ENCODE assay signal across 20 cellular contexts in the genomic region with DNA sequence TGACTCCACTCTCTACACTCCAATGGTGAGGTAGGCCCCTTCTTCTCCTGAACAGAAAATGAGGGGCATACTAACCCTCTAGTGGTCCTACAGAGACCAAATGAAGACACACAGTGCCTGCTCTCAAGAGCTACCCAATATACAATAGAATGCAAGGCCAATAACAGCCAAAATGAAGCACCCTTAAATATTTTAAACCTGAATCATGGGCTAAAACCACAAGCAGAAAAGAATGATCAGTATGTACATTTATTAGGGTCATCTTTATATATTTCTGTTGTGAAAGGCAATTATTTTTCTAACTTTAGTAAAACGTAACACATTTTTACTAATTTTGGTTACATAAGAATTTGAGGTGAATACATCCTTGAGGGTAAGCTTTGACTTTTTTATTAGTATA. TPM values are rescaled to one million over a fixed set of nuclear protein-coding genes. Genes with fewer than 3 reads are reported as not detected.
DNase-seq lines count a peak whose midpoint lies in the region; ATAC-seq and TF ChIP-seq lines count a peak whose summit lies in the region.
"Had no signal": no experiment of that assay in that cellular context is flagged by ENCODE, and none has a peak within 500 bp of the region (broad histone marks: within the 10 kb centered on the region; RNA-seq: fewer than 3 reads in every experiment).

No MANE protein-coding gene starts in this region.

- H3K27ac Mint-ChIP-seq in CD4-positive, alpha-beta T cell: no peak overlapping the region
- H3K27ac Mint-ChIP-seq: activated CD4-positive, alpha-beta T cell treated with anti-CD3 and anti-CD28 coated beads for 36 hours; CD8-positive, alpha-beta memory T cell; stimulated activated naive CD8-positive, alpha-beta T cell treated with anti-CD3 and anti-CD28 coated beads, Interleukin-15, amount 100 ng/mL, for 72 hours had no signal

- no peaks in the 10 kb centered on the region for H3K36me3 ChIP-seq in transverse colon
- H3K36me3 ChIP-seq: esophagus squamous epithelium had no signal

- POLR2A ChIA-PET in CD4-positive, alpha-beta T cell (lab: Charles Lee): no interaction called here

- no peaks in the 10 kb centered on the region for H3K9me3 Mint-ChIP-seq in CD4-positive, alpha-beta T cell
- H3K9me3 Mint-ChIP-seq: brain; CD8-positive, alpha-beta memory T cell; neural crest cell; stimulated activated naive CD8-positive, alpha-beta T cell treated with anti-CD3 and anti-CD28 coated beads, Interleukin-15, amount 100 ng/mL, for 72 hours had no signal

- no peak overlapping the region for H3K27ac ChIP-seq in transverse colon
- no peak overlapping the region for H3K27ac ChIP-seq in CD4-positive, alpha-beta T cell (ENCODE audit: low read depth, low read length)
- H3K27ac ChIP-seq: esophagus squamous epithelium had no signal

- no peaks in the 10 kb centered on the region for H3K4me1 Mint-ChIP-seq in CD4-positive, alpha-beta T cell (ENCODE audit: low read depth)
- H3K4me1 Mint-ChIP-seq: activated CD4-positive, alpha-beta T cell treated with anti-CD3 and anti-CD28 coated beads for 36 hours; CD8-positive, alpha-beta memory T cell; stimulated activated naive CD8-positive, alpha-beta T cell treated with anti-CD3 and anti-CD28 coated beads, Interleukin-15, amount 100 ng/mL, for 72 hours had no signal

- DNase-seq in A172 (ENCODE audit: low spot score): peak; percentile 64
- DNase-seq in HT1080 (ENCODE audit: low read depth): peak; percentile 46
- DNase-seq in astrocyte of the spinal cord (ENCODE audit: low read depth, low spot score): peak; percentile 60
- peak; percentile 33 for DNase-seq in foreskin melanocyte
- no peak for DNase-seq in transverse colon
- DNase-seq in CD4-positive, alpha-beta T cell: no peak
- DNase-seq in left colon: no peak
- DNase-seq: 8988T; activated CD4-positive, alpha-beta T cell treated with anti-CD3 and anti-CD28 coated beads for 36 hours; activated naive CD4-positive, alpha-beta T cell; CD8-positive, alpha-beta memory T cell; DMS79 treated with DMSO at 0.1 percent for 48 hours; esophagus squamous epithelium; NCI-H446 treated with DMSO at 0.1 percent for 48 hours; SHP77 treated with DMSO at 0.1 percent for 48 hours; stimulated activated CD4-positive, alpha-beta T cell treated with anti-CD3 and anti-CD28 coated beads, Interleukin-15, amount 100 ng/mL, for 24 hours; stimulated activated naive CD8-positive, alpha-beta T cell treated with anti-CD3 and anti-CD28 coated beads, Interleukin-15, amount 100 ng/mL, for 72 hours had no signal

- H3K4me1 ChIP-seq in transverse colon: peaks cover 0 to 9% (median 0%) of the 10 kb centered on the region in 4 donors

- intact Hi-C loops in transverse colon (cut with DNase I; ENCODE audit: low total_unique reads): no loop called here
- intact Hi-C loops in CD4-positive, alpha-beta T cell (cut with DNase I, micrococcal nuclease): no loop called here
- intact Hi-C loops in left colon (cut with DNase I, micrococcal nuclease): no loop called here

- WGBS in transverse colon (ENCODE audit: low coverage in 1 of 2), 2 donors: 71 to 85% methylated on average over 1 of the region's 1 CpG

- no peak for ATAC-seq in HG02623 (IDR thresholded peaks at IDR 0.05; ENCODE audit: unreplicated experiment)
- no peak for ATAC-seq in CD4-positive, alpha-beta T cell (ENCODE audit: poor library complexity)
- no peak for ATAC-seq in left colon
- ATAC-seq: activated CD4-positive, alpha-beta T cell treated with anti-CD3 and anti-CD28 coated beads for 36 hours; stimulated activated naive CD8-positive, alpha-beta T cell treated with anti-CD3 and anti-CD28 coated beads, Interleukin-15, amount 100 ng/mL, for 72 hours had no signal

- in situ Hi-C loops in astrocyte of the spinal cord (cut with HindIII; ENCODE audit: low sequenced_read_pairs): no loop called here
- in situ Hi-C loops in transverse colon (cut with MboI; ENCODE audit: low pct_ligation_motif_present in 1 of 4, low pct_unique_long_range_greater_than_20kb in 1 of 4, low sequenced_read_pairs in 3 of 4): no loop called here

- no peaks in the 10 kb centered on the region for H3K9me3 ChIP-seq in transverse colon
- no peaks in the 10 kb centered on the region for H3K9me3 ChIP-seq in CD4-positive, alpha-beta T cell (ENCODE audit: control insufficient read depth, low read length)
- H3K9me3 ChIP-seq: esophagus squamous epithelium had no signal

- TF ChIP-seq CTCF in astrocyte of the spinal cord (IDR thresholded peaks at IDR 0.05; ENCODE audit: low read depth, low read length) (no peak), transverse colon (IDR thresholded peaks at IDR 0.05) (no peak)
- no peak for TF ChIP-seq CTCF in CD4-positive, alpha-beta T cell (IDR thresholded peaks at IDR 0.05)

- H3K4me3 ChIP-seq in astrocyte of the spinal cord (ENCODE audit: low read depth, low read length): no peak overlapping the region
- H3K4me3 ChIP-seq in transverse colon: no peak overlapping the region
- H3K4me3 ChIP-seq: esophagus squamous epithelium had no signal

- no peaks in the 10 kb centered on the region for H3K36me3 Mint-ChIP-seq in CD4-positive, alpha-beta T cell (ENCODE audit: low read depth)
- H3K36me3 Mint-ChIP-seq: brain; CD8-positive, alpha-beta memory T cell had no signal

- no peaks in the 10 kb centered on the region for H3K27me3 ChIP-seq in transverse colon
- no peaks in the 10 kb centered on the region for H3K27me3 ChIP-seq in CD4-positive, alpha-beta T cell (ENCODE audit: control insufficient read depth, insufficient read depth, low read length)
- H3K27me3 ChIP-seq: esophagus squamous epithelium had no signal

- CTCF ChIA-PET in CD4-positive, alpha-beta T cell (lab: Charles Lee): no interaction called here

- H3K27me3 Mint-ChIP-seq in CD4-positive, alpha-beta T cell: peaks cover 15% of the 10 kb centered on the region
- H3K27me3 Mint-ChIP-seq: brain; stimulated activated naive CD8-positive, alpha-beta T cell treated with anti-CD3 and anti-CD28 coated beads, Interleukin-15, amount 100 ng/mL, for 72 hours had no signal

- no peak overlapping the region for H3K4me3 Mint-ChIP-seq in CD4-positive, alpha-beta T cell
- H3K4me3 Mint-ChIP-seq: activated CD4-positive, alpha-beta T cell treated with anti-CD3 and anti-CD28 coated beads for 36 hours; brain; CD8-positive, alpha-beta memory T cell; neural crest cell; stimulated activated naive CD8-positive, alpha-beta T cell treated with anti-CD3 and anti-CD28 coated beads, Interleukin-15, amount 100 ng/mL, for 72 hours had no signal

- TF ChIP-seq EP300 in transverse colon (IDR thresholded peaks at IDR 0.05; ENCODE audit: low read depth): no peak

- no peak for TF ChIP-seq POLR2A in transverse colon (IDR thresholded peaks at IDR 0.05)

RNA-seq across cellular contexts. Expression of gene COL1A2, which starts 49.9 kb away (rescaled TPM):
- total RNA-seq in A172 (2014; rRNA removed; shearing (Covaris generic)): 104 and 144 TPM in 2 replicates
- 0.26 and 0.47 TPM in 2 replicates for total RNA-seq in HT1080 (2014; rRNA removed; shearing (Covaris generic))
- 2.5 and 3.2 TPM in 2 replicates for polyA plus RNA-seq in HT1080 (2015; cell fraction: cytosol; rRNA removed)
- 18.5 and 22.6 TPM in 2 replicates for polyA plus RNA-seq in HT1080 (2015; cell fraction: nucleus; rRNA removed)
- total RNA-seq in transverse colon: 100 to 1,000 TPM in 2 of 4 donors, 10 to 100 TPM in 2; 47.0 to 499 (median 75.9) TPM
- under 1 TPM; 0.28 to 0.33 TPM for total RNA-seq in CD4-positive, alpha-beta T cell
- total RNA-seq in left colon: 100 to 1,000 TPM in 1 of 2 donors, 10 to 100 TPM in 1; 28.1 to 103 TPM
- polyA plus RNA-seq: CD8-positive, alpha-beta memory T cell had no signal

Comparison
In these comparisons a context has a peak if more than half of its experiments do, and no peak if none do; other contexts are left out.
1. DNase-seq: peak in A172 (single experiment), HT1080 (single experiment), astrocyte of the spinal cord (single experiment) and foreskin melanocyte (single experiment); none in transverse colon (single experiment), CD4-positive, alpha-beta T cell (0 of 10) and left colon (0 of 2).
2. RNA of gene COL1A2, which starts 49.9 kb away (total RNA-seq): 47.0 to 499 TPM in transverse colon, 104 to 144 TPM in A172 and 28.1 to 103 TPM in left colon; 0.28 to 0.33 TPM in CD4-positive, alpha-beta T cell and 0.26 to 0.47 TPM in HT1080; every median in the first group is over 10 times any median in the second.